Comparison of ENCODE assay signal across 8 cellular contexts in the genomic region with DNA sequence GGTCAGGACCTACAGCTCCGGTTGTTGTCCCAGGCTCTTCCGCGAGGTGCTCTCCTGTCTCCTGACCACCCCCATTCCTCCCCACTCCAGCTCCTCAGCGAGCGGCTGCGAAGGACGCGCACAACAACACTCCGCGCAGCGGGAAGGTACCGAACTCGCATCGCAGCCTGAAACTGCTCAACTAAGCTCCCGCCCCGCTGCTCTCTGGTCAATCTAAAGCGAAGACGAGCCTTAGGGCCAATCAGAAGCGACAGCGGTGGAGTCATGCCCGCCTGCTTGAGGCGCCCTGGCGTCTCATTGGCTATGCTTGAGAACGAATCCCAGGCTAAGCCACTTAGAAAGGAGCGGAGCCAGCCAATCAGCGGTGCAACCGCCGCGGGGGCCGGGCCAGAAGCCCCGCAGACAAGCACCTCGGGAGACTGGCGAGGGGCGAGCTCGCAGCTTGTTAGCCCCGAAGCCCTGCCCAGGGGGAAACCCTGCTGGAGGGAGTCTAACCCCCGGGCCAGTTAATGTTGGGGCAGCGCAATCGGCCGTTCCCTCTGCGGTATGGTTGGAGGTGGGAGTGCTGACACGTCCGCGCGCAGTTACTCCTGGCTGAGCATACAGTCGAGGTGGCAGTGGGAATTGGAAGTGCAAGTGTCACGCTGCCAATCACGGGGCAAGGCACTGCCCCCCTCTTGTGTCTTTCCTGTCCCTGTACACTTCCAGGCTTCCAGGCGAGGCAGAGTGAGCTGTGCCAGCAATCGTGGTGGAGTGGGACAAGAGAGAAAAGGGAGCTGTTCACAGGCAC. TPM values are rescaled to one million over a fixed set of nuclear protein-coding genes. Genes with fewer than 3 reads are reported as not detected.
DNase-seq lines count a peak whose midpoint lies in the region; ATAC-seq and TF ChIP-seq lines count a peak whose summit lies in the region.

No MANE protein-coding gene starts in this region.

- H3K27ac ChIP-seq in SK-N-SH (ENCODE audit: low read depth in 2 of 2, low read length in 1 of 2) (peak overlapping the region in 1 of 2 experiments; percentile 67; a peak in 2 of 4 replicates), ovary (no peak overlapping the region), tibial artery (peak overlapping the region in 1 of 2 donors; percentile 25)

- H3K4me2 ChIP-seq in SK-N-SH: peak overlapping the region; percentile 97

- TF ChIP-seq POLR2A in NB4 (IDR thresholded peaks at IDR 0.05; ENCODE audit: extremely low read depth, insufficient read length): no peak
- no peak for TF ChIP-seq POLR2A in ovary (IDR thresholded peaks at IDR 0.05)

- H3K4me3 Mint-ChIP-seq in HFFc6: peak overlapping the region; percentile 97

- H3K27me3 ChIP-seq in SK-N-SH (ENCODE audit: insufficient read depth) (0 out of 2 replicates have a peak, but pooled peaks cover 7% of the 10 kb centered on the region), ovary (no peaks in the 10 kb centered on the region), tibial artery (peaks cover 0 to 13% of the 10 kb centered on the region in 2 donors)

- H3K4me1 ChIP-seq in SK-N-SH (ENCODE audit: control insufficient read depth in 1 of 2, insufficient read depth in 2 of 2, low read depth in 1 of 2, low read length in 1 of 2) (no peaks in the 10 kb centered on the region; a peak in 1 of 4 replicates), ovary (ENCODE audit: insufficient read depth) (no peaks in the 10 kb centered on the region), tibial artery (peaks cover 0 to 15% (median 11%) of the 10 kb centered on the region in 4 donors)

- no peaks in the 10 kb centered on the region for H3K36me3 Mint-ChIP-seq in HFFc6 (ENCODE audit: low read depth)
- H3K36me3 Mint-ChIP-seq in activated naive CD4-positive, alpha-beta T cell treated with anti-CD3 and anti-CD28 coated beads, Interleukin-2, amount 50 U/mL, for 72 hours: peaks cover 0 to 6% of the 10 kb centered on the region in 2 donors

- no peak for TF ChIP-seq RAD21 in SK-N-SH (IDR thresholded peaks at IDR 0.05; ENCODE audit: low read length)

- TF ChIP-seq EP300 in SK-N-SH (IDR thresholded peaks at IDR 0.05; ENCODE audit: borderline replicate concordance in 1 of 2, low read depth in 1 of 2, low read length in 1 of 2) (no peak), ovary (IDR thresholded peaks at IDR 0.05) (no peak)

- H3K4me3 ChIP-seq in NB4 (ENCODE audit: low read depth, low read length) (no peak overlapping the region), SK-N-SH (ENCODE audit: low read depth in 2 of 2, low read length in 1 of 2) (peak overlapping the region; percentile 54 to 67), ovary (peak overlapping the region; percentile 53), tibial artery (peak overlapping the region; percentile 55 to 59)

- no peaks in the 10 kb centered on the region for H3K9me2 ChIP-seq in SK-N-SH

- TF ChIP-seq CTCF in HFFc6 (IDR thresholded peaks at IDR 0.05) (no peak), NB4 (IDR thresholded peaks at IDR 0.05; ENCODE audit: low read depth, low read length) (no peak), SK-N-SH (IDR thresholded peaks at IDR 0.05) (no peak), ovary (IDR thresholded peaks at IDR 0.05) (no peak), tibial artery (IDR thresholded peaks at IDR 0.05) (peak in 1 of 2 experiments; percentile 9)

- no peaks in the 10 kb centered on the region for H3K9me3 Mint-ChIP-seq in HFFc6
- peaks cover 0 to 3% of the 10 kb centered on the region in 2 donors for H3K9me3 Mint-ChIP-seq in activated naive CD4-positive, alpha-beta T cell treated with anti-CD3 and anti-CD28 coated beads, Interleukin-2, amount 50 U/mL, for 72 hours

- CTCF ChIA-PET in SK-N-SH (lab: Yijun Ruan, JAX): interaction anchor here (0.9 to 4.1 kb wide), 7 partner anchors 9 to 193 kb away, joined by 3 to 33 read pairs (median 5); a partner anchor contains a TSS

- POLR2A ChIA-PET in SK-N-SH (lab: Yijun Ruan, JAX): interaction anchor here (0.6 to 1.6 kb wide), 7 partner anchors 10 to 436 kb away, joined by 3 to 7 read pairs (median 4); a partner anchor contains a TSS

- peaks cover 6% of the 10 kb centered on the region for H3K4me1 Mint-ChIP-seq in HFFc6 (ENCODE audit: low read depth)

- H2AFZ ChIP-seq in SK-N-SH (ENCODE audit: low read depth): peak overlapping the region; percentile 98

- under 1% methylated on average over 28 of the region's 50 CpGs for WGBS in SK-N-SH (ENCODE audit: low lambda C conversion rate)
- 0 to 1% (median 0%) methylated on average over 34 to 50 of the region's 50 CpGs for WGBS in ovary, 3 donors

- peak; percentile 98 to 99 for ATAC-seq in activated naive CD4-positive, alpha-beta T cell treated with anti-CD3 and anti-CD28 coated beads, Interleukin-2, amount 50 U/mL, for 72 hours
- peak; percentile 99 for ATAC-seq in Right ventricle myocardium inferior

- intact Hi-C loops in Right ventricle myocardium inferior (cut with DNase I) (loop anchor here (1.0 kb wide), 1 partner anchor 14 kb away; no protein-coding TSS in a partner anchor), ovary (cut with DNase I) (no loop called here), tibial artery (cut with DNase I; ENCODE audit: low total_unique reads) (no loop called here)

- H3F3A ChIP-seq in SK-N-SH (replicated peaks; ENCODE audit: insufficient read depth): no peaks in the 10 kb centered on the region

- peaks cover 2% of the 10 kb centered on the region for H3K27me3 Mint-ChIP-seq in HFFc6 (ENCODE audit: insufficient read depth)

- no peaks in the 10 kb centered on the region for H3K9me3 ChIP-seq in SK-N-SH
- no peaks in the 10 kb centered on the region for H3K9me3 ChIP-seq in ovary
- no peaks in the 10 kb centered on the region for H3K9me3 ChIP-seq in tibial artery

- peak; percentile 93 for DNase-seq in GM04504 (ENCODE audit: low read depth)
- DNase-seq in HFFc6: peak; percentile 96
- DNase-seq in NB4 (ENCODE audit: low read depth): peak; percentile 85
- DNase-seq in SK-N-SH: peak; percentile 95
- DNase-seq in activated naive CD4-positive, alpha-beta T cell treated with anti-CD3 and anti-CD28 coated beads, Interleukin-2, amount 50 U/mL, for 72 hours (ENCODE audit: low spot score in 2 of 2): peak; percentile 88 to 96
- peak; percentile 97 for DNase-seq in Right ventricle myocardium inferior (ENCODE audit: missing footprints)
- DNase-seq in ovary: peak; percentile 89 to 95 (median 91)
- DNase-seq in tibial artery: peak; percentile 94 to 95

- H4K20me1 ChIP-seq in SK-N-SH (ENCODE audit: insufficient read depth): no peaks in the 10 kb centered on the region

- H3K9ac ChIP-seq in SK-N-SH: no peak overlapping the region

- peak overlapping the region; percentile 22; the same call in 1 of the 2 replicates for H3K27ac Mint-ChIP-seq in HFFc6
- peak overlapping the region; percentile 73 to 99 for H3K27ac Mint-ChIP-seq in activated naive CD4-positive, alpha-beta T cell treated with anti-CD3 and anti-CD28 coated beads, Interleukin-2, amount 50 U/mL, for 72 hours

- H3K36me3 ChIP-seq in SK-N-SH (replicated peaks in 1 of 2; ENCODE audit: control insufficient read depth in 1 of 2, insufficient read depth in 2 of 2, low read length in 1 of 2): no peaks in the 10 kb centered on the region
- H3K36me3 ChIP-seq in ovary: no peaks in the 10 kb centered on the region
- no peaks in the 10 kb centered on the region for H3K36me3 ChIP-seq in tibial artery

- H3K79me2 ChIP-seq in SK-N-SH (ENCODE audit: insufficient read depth): no peaks in the 10 kb centered on the region

RNA-seq across cellular contexts. Expression of a gene that starts 1.9 kb away (rescaled TPM):
- total RNA-seq in HFFc6 (2021; fragmentation: NEBNext Ultra II Directional; extraction: Animal tissue kit (Norgen Biotek cat#: 25700)): not detected
- not detected in 2 replicates for polyA plus RNA-seq in SK-N-SH (2012; rRNA removed)
- not detected in 2 replicates for polyA plus RNA-seq in SK-N-SH (2012; cell fraction: cytosol; rRNA removed)
- not detected in 2 replicates for polyA plus RNA-seq in SK-N-SH (2012; cell fraction: nucleus; rRNA removed)
- 100 to 1,000 TPM; 181 to 198 TPM for total RNA-seq in activated naive CD4-positive, alpha-beta T cell treated with anti-CD3 and anti-CD28 coated beads, Interleukin-2, amount 50 U/mL, for 72 hours
- total RNA-seq in Right ventricle myocardium inferior: not detected
- total RNA-seq in ovary: under 1 TPM in 1 of 7 donors, not detected in 6; 0.41 TPM
- not detected for polyA plus RNA-seq in ovary

RNA-seq across cellular contexts. Expression of a gene that starts 15.4 kb away (rescaled TPM):
- 10 to 100 TPM; 20.1 to 24.4 (median 21.7) TPM for total RNA-seq in HFFc6 (2021; fragmentation: NEBNext Ultra II Directional; extraction: Animal tissue kit (Norgen Biotek cat#: 25700))
- polyA plus RNA-seq in SK-N-SH (2012; rRNA removed): 18.2 and 29.2 TPM in 2 replicates
- 9.4 and 13.7 TPM in 2 replicates for polyA plus RNA-seq in SK-N-SH (2012; cell fraction: cytosol; rRNA removed)
- polyA plus RNA-seq in SK-N-SH (2012; cell fraction: nucleus; rRNA removed): 150 and 238 TPM in 2 replicates
- total RNA-seq in activated naive CD4-positive, alpha-beta T cell treated with anti-CD3 and anti-CD28 coated beads, Interleukin-2, amount 50 U/mL, for 72 hours: 100 to 1,000 TPM in 1 of 2 donors, 10 to 100 TPM in 1; 54.6 to 200 TPM
- total RNA-seq in Right ventricle myocardium inferior: 12.7 TPM
- 10 to 100 TPM; 13.0 to 53.7 (median 38.4) TPM for total RNA-seq in ovary
- 10 to 100 TPM in 1 of 2 donors, 1 to 10 TPM in 1; 8.8 to 27.2 TPM for polyA plus RNA-seq in ovary

RNA-seq across cellular contexts. Expression of a gene that starts 36.1 kb away (rescaled TPM):
- under 1 TPM in 1 of 6 experiments, not detected in 5; 0.18 TPM for total RNA-seq in HFFc6 (2021; fragmentation: NEBNext Ultra II Directional; extraction: Animal tissue kit (Norgen Biotek cat#: 25700))
- 0.11 and 0.16 TPM in 2 replicates for polyA plus RNA-seq in SK-N-SH (2012; rRNA removed)
- polyA plus RNA-seq in SK-N-SH (2012; cell fraction: cytosol; rRNA removed): 0.06 and 0.14 TPM in 2 replicates
- 0.21 TPM in 1 of 2 replicates, not detected in the other for polyA plus RNA-seq in SK-N-SH (2012; cell fraction: nucleus; rRNA removed)
- 1 to 10 TPM in 1 of 2 donors, not detected in 1; 4.4 TPM for total RNA-seq in activated naive CD4-positive, alpha-beta T cell treated with anti-CD3 and anti-CD28 coated beads, Interleukin-2, amount 50 U/mL, for 72 hours
- not detected for total RNA-seq in Right ventricle myocardium inferior
- total RNA-seq in ovary: not detected
- polyA plus RNA-seq in ovary: under 1 TPM; 0.06 to 0.20 TPM

RNA-seq across cellular contexts. Expression of a gene that starts 39.8 kb away (rescaled TPM):
- 1 to 10 TPM in 4 of 6 experiments, under 1 TPM in 2; 0.76 to 2.8 (median 1.4) TPM for total RNA-seq in HFFc6 (2021; fragmentation: NEBNext Ultra II Directional; extraction: Animal tissue kit (Norgen Biotek cat#: 25700))
- 5.1 and 5.6 TPM in 2 replicates for polyA plus RNA-seq in SK-N-SH (2012; rRNA removed)
- 2.2 and 5.0 TPM in 2 replicates for polyA plus RNA-seq in SK-N-SH (2012; cell fraction: cytosol; rRNA removed)
- polyA plus RNA-seq in SK-N-SH (2012; cell fraction: nucleus; rRNA removed): 7.2 and 14.5 TPM in 2 replicates
- 100 to 1,000 TPM in 1 of 2 donors, 10 to 100 TPM in 1; 74.6 to 245 TPM for total RNA-seq in activated naive CD4-positive, alpha-beta T cell treated with anti-CD3 and anti-CD28 coated beads, Interleukin-2, amount 50 U/mL, for 72 hours
- 5.1 TPM for total RNA-seq in Right ventricle myocardium inferior
- total RNA-seq in ovary: 10 to 100 TPM in 3 of 7 donors, 1 to 10 TPM in 4; 3.6 to 12.8 (median 7.6) TPM
- 1 to 10 TPM in 1 of 2 donors, under 1 TPM in 1; 0.93 to 9.0 TPM for polyA plus RNA-seq in ovary

RNA-seq across cellular contexts. Expression of a gene that starts 42.8 kb away (rescaled TPM):
- total RNA-seq in HFFc6 (2021; fragmentation: NEBNext Ultra II Directional; extraction: Animal tissue kit (Norgen Biotek cat#: 25700)): 10 to 100 TPM; 18.0 to 20.8 (median 18.7) TPM
- polyA plus RNA-seq in SK-N-SH (2012; rRNA removed): 25.9 and 29.4 TPM in 2 replicates
- polyA plus RNA-seq in SK-N-SH (2012; cell fraction: cytosol; rRNA removed): 14.9 and 16.6 TPM in 2 replicates
- polyA plus RNA-seq in SK-N-SH (2012; cell fraction: nucleus; rRNA removed): 109 and 119 TPM in 2 replicates
- 10 to 100 TPM; 33.8 to 69.0 TPM for total RNA-seq in activated naive CD4-positive, alpha-beta T cell treated with anti-CD3 and anti-CD28 coated beads, Interleukin-2, amount 50 U/mL, for 72 hours
- 19.5 TPM for total RNA-seq in Right ventricle myocardium inferior
- total RNA-seq in ovary: 10 to 100 TPM; 16.7 to 37.5 (median 25.6) TPM
- polyA plus RNA-seq in ovary: 10 to 100 TPM; 16.7 to 37.7 TPM

Comparison
In these comparisons a context has a peak if more than half of its experiments do, and no peak if none do; other contexts are left out.
1. RNA of a gene that starts 1.9 kb away (total RNA-seq): 181 to 198 TPM in activated naive CD4-positive, alpha-beta T cell treated with anti-CD3 and anti-CD28 coated beads, Interleukin-2, amount 50 U/mL, for 72 hours; not detected in HFFc6, not detected in Right ventricle myocardium inferior (single experiment) and 0.41 TPM in ovary; every median in the first group is over 100 times any median in the second.
2. Peak in every context shown above with its lines, with median percentiles within 50 percentile points of each other: DNase-seq.